8 cellular contexts compared by ENCODE assay signal in the genomic region with DNA sequence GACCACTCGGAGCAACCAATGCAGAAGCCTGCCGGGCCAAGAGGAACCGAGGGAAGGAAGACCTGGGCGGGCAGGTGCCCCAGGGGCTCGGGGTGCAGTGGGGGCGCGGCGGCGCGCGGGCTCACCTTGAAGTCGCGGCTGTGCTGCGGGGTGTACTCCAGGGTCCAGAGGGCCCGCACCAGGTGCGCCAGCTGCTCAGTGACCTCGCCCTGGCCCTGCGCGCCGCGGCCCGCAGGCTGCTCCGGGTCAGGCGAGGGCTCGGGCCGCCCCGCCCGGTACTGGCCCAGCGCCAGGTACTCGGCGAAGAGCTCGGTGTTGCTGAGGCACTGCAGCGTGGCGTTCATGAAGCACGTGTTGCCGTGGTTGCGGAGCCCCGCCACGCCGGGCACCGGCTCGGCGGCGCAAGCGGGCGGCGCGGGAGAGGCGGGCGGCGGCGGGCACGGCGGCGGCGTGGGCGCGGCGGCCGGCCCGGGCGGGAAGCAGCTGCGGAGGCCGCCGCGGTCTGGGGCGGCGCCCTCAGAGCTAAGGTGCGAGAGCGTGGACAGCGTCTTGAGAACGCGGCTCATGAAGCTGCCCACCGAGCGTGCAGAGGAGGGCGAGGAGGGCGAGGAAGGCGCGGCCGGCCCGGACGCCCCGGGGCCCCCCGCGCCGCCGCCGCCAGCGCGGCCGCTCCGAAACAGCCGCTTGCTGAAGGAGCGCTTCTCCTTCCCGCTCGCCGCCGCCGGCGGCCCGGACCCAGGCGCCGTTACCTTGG. TPM values are rescaled to one million over a fixed set of nuclear protein-coding genes. Genes with fewer than 3 reads are reported as not detected.
DNase-seq lines count a peak whose midpoint lies in the region; ATAC-seq, FAIRE-seq and TF ChIP-seq lines count a peak whose summit lies in the region.

No MANE protein-coding gene starts in this region.

- H3K27me3 Mint-ChIP-seq in Caco-2 (ENCODE audit: insufficient read depth, unreplicated experiment) = no peaks in the 10 kb centered on the region

- peak overlapping the region; percentile 92 for H3K4me3 Mint-ChIP-seq in Caco-2 (ENCODE audit: unreplicated experiment)

- H3K4me1 Mint-ChIP-seq in Caco-2 (ENCODE audit: low read depth, unreplicated experiment) = no peaks in the 10 kb centered on the region

- CTCF ChIA-PET in Caco-2 (lab: Charles Lee) = no interaction called here

- H3K9me3 ChIP-seq in Caco-2 (no peaks in the 10 kb centered on the region), iPS DF 6.9 (ENCODE audit: control insufficient read depth, insufficient read depth, low read length) (no peaks in the 10 kb centered on the region)

- whole genome bisulfite sequencing in iPS DF 6.9 (ENCODE audit: insufficient coverage, insufficient read length) = no CpG with 5 or more reads among the region's 103 CpGs

- POLR2A ChIA-PET in Caco-2 (lab: Charles Lee) = no interaction called here

- H3K4me3 ChIP-seq in Caco-2 (ENCODE audit: low read depth, low read length) (peak overlapping the region; percentile 67), astrocyte of the cerebellum (ENCODE audit: low read depth, low read length) (peak overlapping the region; percentile 65), iPS DF 6.9 (ENCODE audit: low read length) (peak overlapping the region; percentile 44), skeletal muscle cell (ENCODE audit: low read depth, low read length) (peak overlapping the region; percentile 70)

- intact Hi-C loops in Caco-2 (cut with micrococcal nuclease; ENCODE audit: unreplicated experiment) = loop anchor here (1.0 to 5.0 kb wide), 2 partner anchors 66 to 286 kb away; no protein-coding TSS in a partner anchor

- H3K4me1 ChIP-seq in Caco-2 (peaks cover 8% of the 10 kb centered on the region), iPS DF 6.9 (ENCODE audit: control insufficient read depth, insufficient read depth, low read length) (peaks cover 6% of the 10 kb centered on the region; the same call in 1 of the 2 replicates)

- H3K27ac Mint-ChIP-seq in Caco-2 (ENCODE audit: unreplicated experiment) = peak overlapping the region; percentile 79

- in situ Hi-C loops in astrocyte of the cerebellum (cut with HindIII; ENCODE audit: low sequenced_read_pairs) = no loop called here

- no peak for FAIRE-seq in HTR-8/SVneo (lab: Jason Lieb, UNC)

- peaks cover 5% of the 10 kb centered on the region for H3K36me3 Mint-ChIP-seq in Caco-2 (ENCODE audit: insufficient read depth, unreplicated experiment)

- H3K36me3 ChIP-seq in Caco-2 (ENCODE audit: control insufficient read depth, insufficient read depth, low read length) (no peaks in the 10 kb centered on the region), iPS DF 6.9 (ENCODE audit: control insufficient read depth, insufficient read depth, low read length) (no peaks in the 10 kb centered on the region)

- H3K27me3 ChIP-seq in Caco-2 (replicated peaks; ENCODE audit: control insufficient read depth, insufficient read depth, low read length) = no peaks in the 10 kb centered on the region
- H3K27me3 ChIP-seq in iPS DF 6.9 (ENCODE audit: control insufficient read depth, insufficient read depth, low read length) = no peaks in the 10 kb centered on the region

- H3K9me3 Mint-ChIP-seq in Caco-2 (ENCODE audit: unreplicated experiment) = no peaks in the 10 kb centered on the region

- DNase-seq in Caco-2 (peak; percentile 36 to 40), HTR-8/SVneo (ENCODE audit: insufficient read length, low spot score) (peak; percentile 23), T-helper 2 cell (peak; percentile 21 to 58 (median 40)), astrocyte of the cerebellum (ENCODE audit: low read depth) (no peak), iPS DF 6.9 (ENCODE audit: low read depth, low spot score) (no peak), skeletal muscle cell (ENCODE audit: low read depth) (no peak), SKM-1 (lab: John Stamatoyannopoulos, UW; ENCODE audit: unreplicated experiment) (no peak)

- H3K27ac ChIP-seq in iPS DF 6.9 (ENCODE audit: low read length) = no peak overlapping the region

- no peak for TF ChIP-seq CTCF in Caco-2 (IDR thresholded peaks at IDR 0.05; ENCODE audit: insufficient read depth in 1 of 2, low read depth in 1 of 2, low read length in 1 of 2, severe bottlenecking in 1 of 2, unreplicated experiment in 1 of 2)
- TF ChIP-seq CTCF in astrocyte of the cerebellum (IDR thresholded peaks at IDR 0.05; ENCODE audit: low read depth, low read length, missing control alignments) = no peak

- peak; percentile 39 for ATAC-seq in GM21390 (IDR thresholded peaks at IDR 0.05; ENCODE audit: unreplicated experiment)

- no TSS peak for BruUV-seq in Caco-2 (replicated peaks; lab: Mats Ljungman, UMichigan)

RNA-seq across cellular contexts. Expression of a gene that starts 0.6 kb away (rescaled TPM):
- total RNA-seq in Caco-2 (2022) = 11.3 and 11.9 TPM in 2 replicates

RNA-seq across cellular contexts. Expression of a gene that starts 33.9 kb away (rescaled TPM):
- total RNA-seq in Caco-2 (2022) = not detected in 2 replicates

Comparison
In these comparisons a context has a peak if more than half of its experiments do, and no peak if none do; other contexts are left out.
1. DNase-seq: peak in Caco-2 (2 of 2), HTR-8/SVneo (single experiment) and T-helper 2 cell (5 of 5); none in astrocyte of the cerebellum (single experiment), iPS DF 6.9 (single experiment), skeletal muscle cell (single experiment) and SKM-1 (single experiment).
2. Peak in every context shown above with its lines, with median percentiles within 50 percentile points of each other: H3K4me3 ChIP-seq.